ENCODE assay signal across 2 cellular contexts in the genomic region with DNA sequence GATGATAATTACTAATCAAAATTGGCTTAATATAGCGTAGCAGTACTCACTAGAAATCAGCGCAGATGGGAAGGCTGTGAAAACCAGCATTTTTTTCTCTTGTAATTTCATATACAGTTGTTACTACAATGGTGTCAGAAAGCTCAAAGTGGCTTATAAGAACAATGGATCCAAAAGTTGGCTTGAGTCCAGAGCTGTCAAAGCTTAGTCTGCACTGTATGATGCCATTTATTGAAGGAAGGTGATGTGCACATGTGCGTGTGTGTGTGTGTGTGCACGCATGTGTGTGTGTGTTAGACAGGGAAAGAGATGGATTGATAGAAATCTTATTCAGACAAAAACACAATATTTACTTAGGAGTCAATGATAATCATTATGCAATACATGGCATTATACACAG.
TF ChIP-seq lines count a peak whose summit lies in the region.

No MANE protein-coding gene starts in this region.

TF ChIP-seq in HEK293, 187 proteins besides CTCF, POLR2A, EP300 and RAD21:
- TF ChIP-seq, protein P1, sequence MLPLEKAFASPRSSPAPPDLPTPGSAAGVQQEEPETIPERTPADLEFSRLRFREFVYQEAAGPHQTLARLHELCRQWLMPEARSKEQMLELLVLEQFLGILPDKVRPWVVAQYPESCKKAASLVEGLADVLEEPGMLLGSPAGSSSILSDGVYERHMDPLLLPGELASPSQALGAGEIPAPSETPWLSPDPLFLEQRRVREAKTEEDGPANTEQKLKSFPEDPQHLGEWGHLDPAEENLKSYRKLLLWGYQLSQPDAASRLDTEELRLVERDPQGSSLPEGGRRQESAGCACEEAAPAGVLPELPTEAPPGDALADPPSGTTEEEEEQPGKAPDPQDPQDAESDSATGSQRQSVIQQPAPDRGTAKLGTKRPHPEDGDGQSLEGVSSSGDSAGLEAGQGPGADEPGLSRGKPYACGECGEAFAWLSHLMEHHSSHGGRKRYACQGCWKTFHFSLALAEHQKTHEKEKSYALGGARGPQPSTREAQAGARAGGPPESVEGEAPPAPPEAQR (tag by site-specific recombination; IDR thresholded peaks at IDR 0.05), result no peak
- TF ChIP-seq YY2 (tag by site-specific recombination; IDR thresholded peaks at IDR 0.05) (peak; percentile 29; the same call in 1 of the 2 replicates), ZNF239 (tag by site-specific recombination; IDR thresholded peaks at IDR 0.05) (no peak)

TF ChIP-seq in endothelial cell of umbilical vein, 7 proteins besides CTCF, POLR2A, EP300 and RAD21:
- TF ChIP-seq EZH2 (IDR thresholded peaks at IDR 0.05; ENCODE audit: borderline replicate concordance, low read depth, low read length, severe bottlenecking), result no peak
- no peak for TF ChIP-seq JUN (IDR thresholded peaks at IDR 0.05; ENCODE audit: borderline replicate concordance, insufficient read depth, insufficient read length, low read depth)
- no peak for TF ChIP-seq POLR2AphosphoS5 (IDR thresholded peaks at IDR 0.05; ENCODE audit: insufficient read depth, low read depth, low read length)
- no peak for TF ChIP-seq GATA2 (IDR thresholded peaks at IDR 0.05; ENCODE audit: insufficient read depth, insufficient read length, low read depth, low read length)
- TF ChIP-seq MYC (IDR thresholded peaks at IDR 0.05; ENCODE audit: low read depth, low read length), result no peak
- TF ChIP-seq, protein P2, sequence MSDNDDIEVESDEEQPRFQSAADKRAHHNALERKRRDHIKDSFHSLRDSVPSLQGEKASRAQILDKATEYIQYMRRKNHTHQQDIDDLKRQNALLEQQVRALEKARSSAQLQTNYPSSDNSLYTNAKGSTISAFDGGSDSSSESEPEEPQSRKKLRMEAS (IDR thresholded peaks at IDR 0.05; ENCODE audit: insufficient read depth, insufficient read length), result no peak
- TF ChIP-seq FOS (IDR thresholded peaks at IDR 0.05; ENCODE audit: borderline replicate concordance, insufficient read depth, low read length), result no peak
